8 cellular contexts compared by ENCODE assay signal in the genomic region with DNA sequence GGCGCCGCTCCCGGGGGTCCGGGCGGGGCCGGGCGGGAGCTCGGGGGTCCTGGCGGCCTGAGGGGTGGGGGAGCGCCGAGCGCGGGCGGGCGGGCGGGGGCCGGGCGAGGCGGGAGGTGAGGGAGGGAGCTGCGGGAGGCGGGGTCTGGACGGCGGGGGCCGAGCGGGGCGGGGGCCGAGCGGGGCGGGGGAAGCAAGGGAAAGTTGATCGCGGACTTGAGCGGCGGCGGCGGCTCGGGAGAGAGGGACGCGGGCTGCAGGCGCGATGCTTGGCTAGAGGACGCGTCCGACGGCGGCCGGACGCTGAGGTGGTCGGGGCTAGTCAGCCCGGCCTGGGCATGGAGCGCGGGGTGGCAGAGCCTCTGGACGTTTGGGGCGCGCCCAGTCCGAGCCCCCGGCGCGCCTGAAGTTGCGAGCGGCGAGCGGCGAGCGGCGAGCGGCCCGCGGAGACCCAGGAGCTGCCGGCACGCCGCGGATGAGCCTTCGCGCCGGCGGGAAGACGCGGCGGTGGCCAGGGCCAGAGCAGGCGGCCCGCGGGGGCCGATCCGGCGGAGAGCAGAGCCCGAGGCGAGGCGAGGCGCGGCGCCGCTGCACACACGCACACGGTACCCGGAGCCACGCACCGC. TPM values are rescaled to one million over a fixed set of nuclear protein-coding genes. Genes with fewer than 3 reads are reported as not detected.
DNase-seq lines count a peak whose midpoint lies in the region; ATAC-seq and TF ChIP-seq lines count a peak whose summit lies in the region.

Gene CDH23, plus strand, starts transcription at position 207 of the 626 bp plus-strand sequence. CDS start 42,912 bp downstream, outside the sequence.

- H3K27me3 Mint-ChIP-seq in activated naive CD4-positive, alpha-beta T cell treated with anti-CD3 and anti-CD28 coated beads for 36 hours (ENCODE audit: low read depth) = peaks cover 52% of the 10 kb centered on the region
- H3K27me3 Mint-ChIP-seq in activated T-cell treated with anti-CD3 and anti-CD28 coated beads, Interleukin-2, amount 50 U/mL, for 24 hours = peaks cover 64% of the 10 kb centered on the region

- no peak within 1 kb of the TSS for H3K27ac ChIP-seq in smooth muscle cell (ENCODE audit: low read depth)

- ATAC-seq in HG03521 (IDR thresholded peaks at IDR 0.05; ENCODE audit: unreplicated experiment) = no peak
- ATAC-seq in GM18907 (IDR thresholded peaks at IDR 0.05; ENCODE audit: unreplicated experiment) = no peak

- peak within 1 kb of the TSS; percentile 45 for H3K4me3 Mint-ChIP-seq in activated naive CD4-positive, alpha-beta T cell treated with anti-CD3 and anti-CD28 coated beads for 36 hours
- H3K4me3 Mint-ChIP-seq in activated T-cell treated with anti-CD3 and anti-CD28 coated beads, Interleukin-2, amount 50 U/mL, for 24 hours = peak within 1 kb of the TSS; percentile 56

- peaks cover 98% of the 10 kb centered on the region for H3K27me3 ChIP-seq in smooth muscle cell (ENCODE audit: low read depth)

- no peak for DNase-seq in activated naive CD4-positive, alpha-beta T cell treated with anti-CD3 and anti-CD28 coated beads for 36 hours
- DNase-seq in activated naive CD4-positive, alpha-beta T cell (lab: John Stamatoyannopoulos, UW) = no peak
- DNase-seq in activated T-cell treated with anti-CD3 and anti-CD28 coated beads, Interleukin-2, amount 50 U/mL, for 24 hours = peak; percentile 40
- no peak for DNase-seq in smooth muscle cell (lab: John Stamatoyannopoulos, UW; ENCODE audit: unreplicated experiment)
- DNase-seq in NCI-H128 (lab: John Stamatoyannopoulos, UW; ENCODE audit: unreplicated experiment) = no peak

- no peaks in the 10 kb centered on the region for H3F3A ChIP-seq in smooth muscle cell (ENCODE audit: low read depth)

- no peak for TF ChIP-seq CTCF in smooth muscle cell (IDR thresholded peaks at IDR 0.05; ENCODE audit: borderline replicate concordance, insufficient read depth, poor library complexity, severe bottlenecking)

- H3K4me3 ChIP-seq in iPS-11a (ENCODE audit: low read depth, low read length) = peak within 1 kb of the TSS; percentile 44
- peak within 1 kb of the TSS; percentile 50 for H3K4me3 ChIP-seq in smooth muscle cell

- H3K4me1 Mint-ChIP-seq in activated naive CD4-positive, alpha-beta T cell treated with anti-CD3 and anti-CD28 coated beads for 36 hours (ENCODE audit: low read depth) = peaks cover 2% of the 10 kb centered on the region
- H3K4me1 Mint-ChIP-seq in activated T-cell treated with anti-CD3 and anti-CD28 coated beads, Interleukin-2, amount 50 U/mL, for 24 hours (ENCODE audit: low read depth) = peaks cover 10% of the 10 kb centered on the region

- H3K9me3 ChIP-seq in smooth muscle cell (replicated peaks; ENCODE audit: low read depth) = no peaks in the 10 kb centered on the region

- no peaks in the 10 kb centered on the region for H4K20me1 ChIP-seq in smooth muscle cell (ENCODE audit: low read depth)

- no peak within 1 kb of the TSS for H2AFZ ChIP-seq in smooth muscle cell (ENCODE audit: low read depth)

- no peaks in the 10 kb centered on the region for H3K36me3 ChIP-seq in smooth muscle cell (ENCODE audit: low read depth)

- intact Hi-C loops in activated naive CD4-positive, alpha-beta T cell treated with anti-CD3 and anti-CD28 coated beads for 36 hours (cut with micrococcal nuclease) = loop anchor here (1.0 to 5.0 kb wide), 5 partner anchors 173 to 500 kb away; no protein-coding TSS in a partner anchor

- CTCF ChIA-PET in activated naive CD4-positive, alpha-beta T cell treated with anti-CD3 and anti-CD28 coated beads for 36 hours (lab: Charles Lee) = interaction anchor here (1.3 to 5.1 kb wide), 9 partner anchors 12 to 415 kb away, joined by 3 to 40 read pairs (median 5); no protein-coding TSS in a partner anchor

- H3K79me2 ChIP-seq in smooth muscle cell (ENCODE audit: low read depth) = no peaks in the 10 kb centered on the region

- H3K9ac ChIP-seq in smooth muscle cell (ENCODE audit: low read depth) = no peak within 1 kb of the TSS

- H3K4me2 ChIP-seq in smooth muscle cell = peak within 1 kb of the TSS; percentile 91

- H3K4me1 ChIP-seq in smooth muscle cell (ENCODE audit: low read depth) = peaks cover 10% of the 10 kb centered on the region

- 1% methylated on average over 57 of the region's 97 CpGs for WGBS in smooth muscle cell (ENCODE audit: low lambda C conversion rate)

- no peaks in the 10 kb centered on the region for H3K9me3 Mint-ChIP-seq in activated naive CD4-positive, alpha-beta T cell treated with anti-CD3 and anti-CD28 coated beads for 36 hours
- no peaks in the 10 kb centered on the region for H3K9me3 Mint-ChIP-seq in activated T-cell treated with anti-CD3 and anti-CD28 coated beads, Interleukin-2, amount 50 U/mL, for 24 hours

- H3K27ac Mint-ChIP-seq in activated naive CD4-positive, alpha-beta T cell treated with anti-CD3 and anti-CD28 coated beads for 36 hours = no peak within 1 kb of the TSS
- H3K27ac Mint-ChIP-seq in activated T-cell treated with anti-CD3 and anti-CD28 coated beads, Interleukin-2, amount 50 U/mL, for 24 hours = no peak within 1 kb of the TSS

- no peaks in the 10 kb centered on the region for H3K36me3 Mint-ChIP-seq in activated naive CD4-positive, alpha-beta T cell treated with anti-CD3 and anti-CD28 coated beads for 36 hours (ENCODE audit: low read depth)
- no peaks in the 10 kb centered on the region for H3K36me3 Mint-ChIP-seq in activated T-cell treated with anti-CD3 and anti-CD28 coated beads, Interleukin-2, amount 50 U/mL, for 24 hours (ENCODE audit: low read depth)

RNA-seq across cellular contexts. Expression of gene CDH23, which starts in this region (rescaled TPM):
- total RNA-seq in activated naive CD4-positive, alpha-beta T cell treated with anti-CD3 and anti-CD28 coated beads for 36 hours = 1 to 10 TPM; 1.6 TPM
- total RNA-seq in smooth muscle cell = 0.99 and 1.7 TPM in 2 replicates
- polyA plus RNA-seq in smooth muscle cell = 0.67 and 2.5 TPM in 2 replicates
